1 cellular context compared by ENCODE assay signal in the genomic region with DNA sequence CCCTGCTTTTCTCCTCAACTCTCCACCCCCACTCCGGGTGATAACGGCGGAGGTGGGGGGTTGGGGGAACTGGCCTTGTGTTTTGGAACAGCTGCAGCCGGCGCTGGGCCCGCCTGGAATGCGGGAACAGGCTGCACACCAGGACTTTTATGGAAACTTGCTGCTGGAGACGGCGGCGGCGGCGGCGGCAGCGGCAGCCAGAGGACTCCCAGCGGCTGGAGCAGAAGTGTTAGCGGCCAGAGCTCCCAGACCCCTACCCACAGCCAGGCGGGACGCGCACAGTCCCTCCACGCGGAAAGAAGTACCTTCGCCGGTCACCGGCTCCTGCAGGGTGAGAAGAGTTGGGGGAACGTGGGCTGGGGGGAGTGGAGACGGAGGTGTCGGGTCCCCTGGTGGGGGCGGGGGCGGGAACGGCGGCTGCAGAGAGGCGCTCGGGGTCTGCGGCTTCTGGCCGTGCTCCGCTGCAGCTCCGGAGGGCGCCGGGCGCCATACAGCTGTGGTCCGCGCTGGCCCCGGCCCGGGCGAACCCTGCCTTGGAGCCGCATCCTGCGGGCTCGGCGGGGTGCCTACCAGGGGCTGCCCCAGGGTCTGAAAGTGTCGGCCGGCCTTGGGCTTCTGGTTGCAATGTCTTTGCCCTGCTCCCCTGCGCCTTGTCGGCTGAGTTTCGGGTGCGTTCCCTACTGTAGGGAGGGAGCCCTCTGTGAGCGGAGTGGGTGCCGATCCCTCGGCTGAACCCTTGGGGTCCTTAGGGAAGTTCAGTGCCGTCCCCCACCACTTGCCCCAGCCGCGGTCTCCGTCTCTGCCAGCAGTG.
TF ChIP-seq lines count a peak whose summit lies in the region.

A gene (plus strand): TSS at position 196 of the 811 bp plus-strand sequence. CDS start 27,483 bp downstream, outside the sequence.

TF ChIP-seq in HEK293, 187 proteins besides CTCF, POLR2A, EP300 and RAD21 (continued from another document and continues in another):
- peak; percentile 20; the same call in 1 of the 2 replicates for TF ChIP-seq MZF1 (tag by site-specific recombination; IDR thresholded peaks at IDR 0.05; ENCODE audit: borderline replicate concordance)
- no peak for TF ChIP-seq ZNF146 (tag by site-specific recombination; IDR thresholded peaks at IDR 0.05)
- TF ChIP-seq ZNF530 (tag by site-specific recombination; IDR thresholded peaks at IDR 0.05; ENCODE audit: low read depth): 0 out of 2 replicates have a peak, but pooled peaks have one; percentile 39
- no peak for TF ChIP-seq TCF7L2 (IDR thresholded peaks at IDR 0.05; ENCODE audit: borderline replicate concordance, low read depth, low read length)
- peak; percentile 80 for TF ChIP-seq ZSCAN30 (tag by site-specific recombination; IDR thresholded peaks at IDR 0.05)
- peak; percentile 79 for TF ChIP-seq ZBTB8A (tag by site-specific recombination; IDR thresholded peaks at IDR 0.05)
- TF ChIP-seq, protein P1, sequence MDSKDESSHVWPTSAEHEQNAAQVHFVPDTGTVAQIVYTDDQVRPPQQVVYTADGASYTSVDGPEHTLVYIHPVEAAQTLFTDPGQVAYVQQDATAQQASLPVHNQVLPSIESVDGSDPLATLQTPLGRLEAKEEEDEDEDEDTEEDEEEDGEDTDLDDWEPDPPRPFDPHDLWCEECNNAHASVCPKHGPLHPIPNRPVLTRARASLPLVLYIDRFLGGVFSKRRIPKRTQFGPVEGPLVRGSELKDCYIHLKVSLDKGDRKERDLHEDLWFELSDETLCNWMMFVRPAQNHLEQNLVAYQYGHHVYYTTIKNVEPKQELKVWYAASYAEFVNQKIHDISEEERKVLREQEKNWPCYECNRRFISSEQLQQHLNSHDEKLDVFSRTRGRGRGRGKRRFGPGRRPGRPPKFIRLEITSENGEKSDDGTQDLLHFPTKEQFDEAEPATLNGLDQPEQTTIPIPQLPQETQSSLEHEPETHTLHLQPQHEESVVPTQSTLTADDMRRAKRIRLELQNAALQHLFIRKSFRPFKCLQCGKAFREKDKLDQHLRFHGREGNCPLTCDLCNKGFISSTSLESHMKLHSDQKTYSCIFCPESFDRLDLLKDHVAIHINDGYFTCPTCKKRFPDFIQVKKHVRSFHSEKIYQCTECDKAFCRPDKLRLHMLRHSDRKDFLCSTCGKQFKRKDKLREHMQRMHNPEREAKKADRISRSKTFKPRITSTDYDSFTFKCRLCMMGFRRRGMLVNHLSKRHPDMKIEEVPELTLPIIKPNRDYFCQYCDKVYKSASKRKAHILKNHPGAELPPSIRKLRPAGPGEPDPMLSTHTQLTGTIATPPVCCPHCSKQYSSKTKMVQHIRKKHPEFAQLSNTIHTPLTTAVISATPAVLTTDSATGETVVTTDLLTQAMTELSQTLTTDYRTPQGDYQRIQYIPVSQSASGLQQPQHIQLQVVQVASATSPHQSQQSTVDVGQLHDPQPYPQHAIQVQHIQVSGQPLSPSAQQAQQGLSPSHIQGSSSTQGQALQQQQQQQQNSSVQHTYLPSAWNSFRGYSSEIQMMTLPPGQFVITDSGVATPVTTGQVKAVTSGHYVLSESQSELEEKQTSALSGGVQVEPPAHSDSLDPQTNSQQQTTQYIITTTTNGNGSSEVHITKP (tag by site-specific recombination; IDR thresholded peaks at IDR 0.05): peak; percentile 39
- peak; percentile 51; the same call in 1 of the 2 replicates for TF ChIP-seq ZFP37 (tag by site-specific recombination; IDR thresholded peaks at IDR 0.05)
- TF ChIP-seq, protein P2, sequence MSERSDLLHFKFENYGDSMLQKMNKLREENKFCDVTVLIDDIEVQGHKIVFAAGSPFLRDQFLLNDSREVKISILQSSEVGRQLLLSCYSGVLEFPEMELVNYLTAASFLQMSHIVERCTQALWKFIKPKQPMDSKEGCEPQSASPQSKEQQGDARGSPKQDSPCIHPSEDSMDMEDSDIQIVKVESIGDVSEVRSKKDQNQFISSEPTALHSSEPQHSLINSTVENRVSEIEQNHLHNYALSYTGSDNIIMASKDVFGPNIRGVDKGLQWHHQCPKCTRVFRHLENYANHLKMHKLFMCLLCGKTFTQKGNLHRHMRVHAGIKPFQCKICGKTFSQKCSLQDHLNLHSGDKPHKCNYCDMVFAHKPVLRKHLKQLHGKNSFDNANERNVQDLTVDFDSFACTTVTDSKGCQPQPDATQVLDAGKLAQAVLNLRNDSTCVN (tag by site-specific recombination; optimal IDR thresholded peaks at IDR 0.05): peak; percentile 55
- TF ChIP-seq ZFP69B (tag by site-specific recombination; IDR thresholded peaks at IDR 0.05): peak; percentile 92
- TF ChIP-seq OSR2 (tag by site-specific recombination; IDR thresholded peaks at IDR 0.05): no peak
- TF ChIP-seq, protein P3, sequence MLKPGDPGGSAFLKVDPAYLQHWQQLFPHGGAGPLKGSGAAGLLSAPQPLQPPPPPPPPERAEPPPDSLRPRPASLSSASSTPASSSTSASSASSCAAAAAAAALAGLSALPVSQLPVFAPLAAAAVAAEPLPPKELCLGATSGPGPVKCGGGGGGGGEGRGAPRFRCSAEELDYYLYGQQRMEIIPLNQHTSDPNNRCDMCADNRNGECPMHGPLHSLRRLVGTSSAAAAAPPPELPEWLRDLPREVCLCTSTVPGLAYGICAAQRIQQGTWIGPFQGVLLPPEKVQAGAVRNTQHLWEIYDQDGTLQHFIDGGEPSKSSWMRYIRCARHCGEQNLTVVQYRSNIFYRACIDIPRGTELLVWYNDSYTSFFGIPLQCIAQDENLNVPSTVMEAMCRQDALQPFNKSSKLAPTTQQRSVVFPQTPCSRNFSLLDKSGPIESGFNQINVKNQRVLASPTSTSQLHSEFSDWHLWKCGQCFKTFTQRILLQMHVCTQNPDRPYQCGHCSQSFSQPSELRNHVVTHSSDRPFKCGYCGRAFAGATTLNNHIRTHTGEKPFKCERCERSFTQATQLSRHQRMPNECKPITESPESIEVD (tag by site-specific recombination; IDR thresholded peaks at IDR 0.05): peak; percentile 24; the same call in 1 of the 2 replicates
- peak; percentile 81; the same call in 1 of the 2 replicates for TF ChIP-seq ZNF394 (tag by site-specific recombination; IDR thresholded peaks at IDR 0.05; ENCODE audit: borderline replicate concordance)
- no peak for TF ChIP-seq ZNF747 (tag by site-specific recombination; IDR thresholded peaks at IDR 0.05)
- TF ChIP-seq ZNF157 (tag by site-specific recombination; IDR thresholded peaks at IDR 0.05): no peak
- TF ChIP-seq ZNF350 (tag by site-specific recombination; IDR thresholded peaks at IDR 0.05): no peak
- TF ChIP-seq ZNF2 (tag by site-specific recombination; IDR thresholded peaks at IDR 0.05): peak; percentile 78
- no peak for TF ChIP-seq BCL11A (tag by site-specific recombination; IDR thresholded peaks at IDR 0.05; ENCODE audit: low read depth)
- peak; percentile 50; the same call in 1 of the 2 replicates for TF ChIP-seq ZFHX2 (tag by site-specific recombination; conservative IDR thresholded peaks at IDR 0.05)
- TF ChIP-seq, protein P4, sequence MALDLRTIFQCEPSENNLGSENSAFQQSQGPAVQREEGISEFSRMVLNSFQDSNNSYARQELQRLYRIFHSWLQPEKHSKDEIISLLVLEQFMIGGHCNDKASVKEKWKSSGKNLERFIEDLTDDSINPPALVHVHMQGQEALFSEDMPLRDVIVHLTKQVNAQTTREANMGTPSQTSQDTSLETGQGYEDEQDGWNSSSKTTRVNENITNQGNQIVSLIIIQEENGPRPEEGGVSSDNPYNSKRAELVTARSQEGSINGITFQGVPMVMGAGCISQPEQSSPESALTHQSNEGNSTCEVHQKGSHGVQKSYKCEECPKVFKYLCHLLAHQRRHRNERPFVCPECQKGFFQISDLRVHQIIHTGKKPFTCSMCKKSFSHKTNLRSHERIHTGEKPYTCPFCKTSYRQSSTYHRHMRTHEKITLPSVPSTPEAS (tag by site-specific recombination; IDR thresholded peaks at IDR 0.05): peak; percentile 49; the same call in 1 of the 2 replicates
- no peak for TF ChIP-seq ZNF433 (tag by site-specific recombination; IDR thresholded peaks at IDR 0.05; ENCODE audit: low read depth)
- peak; percentile 99 for TF ChIP-seq ZNF341 (tag by site-specific recombination; IDR thresholded peaks at IDR 0.05; ENCODE audit: low read depth)
- no peak for TF ChIP-seq ZNF610 (tag by site-specific recombination; IDR thresholded peaks at IDR 0.05; ENCODE audit: borderline replicate concordance)
- TF ChIP-seq GLIS1 (tag by site-specific recombination; IDR thresholded peaks at IDR 0.05): peak; percentile 22; the same call in 1 of the 2 replicates
- TF ChIP-seq, protein P5, sequence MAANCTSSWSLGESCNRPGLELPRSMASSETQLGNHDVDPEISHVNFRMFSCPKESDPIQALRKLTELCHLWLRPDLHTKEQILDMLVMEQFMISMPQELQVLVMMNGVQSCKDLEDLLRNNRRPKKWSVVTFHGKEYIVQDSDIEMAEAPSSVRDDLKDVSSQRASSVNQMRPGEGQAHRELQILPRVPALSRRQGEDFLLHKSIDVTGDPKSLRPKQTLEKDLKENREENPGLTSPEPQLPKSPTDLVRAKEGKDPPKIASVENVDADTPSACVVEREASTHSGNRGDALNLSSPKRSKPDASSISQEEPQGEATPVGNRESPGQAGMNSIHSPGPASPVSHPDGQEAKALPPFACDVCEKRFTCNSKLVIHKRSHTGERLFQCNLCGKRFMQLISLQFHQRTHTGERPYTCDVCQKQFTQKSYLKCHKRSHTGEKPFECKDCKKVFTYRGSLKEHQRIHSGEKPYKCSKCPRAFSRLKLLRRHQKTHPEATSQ (tag by site-specific recombination; IDR thresholded peaks at IDR 0.05): no peak
- no peak for TF ChIP-seq ZNF776 (tag by site-specific recombination; IDR thresholded peaks at IDR 0.05; ENCODE audit: borderline replicate concordance)
- TF ChIP-seq ZNF76 (tag by site-specific recombination; IDR thresholded peaks at IDR 0.05; ENCODE audit: borderline replicate concordance, low read depth): peak; percentile 16; the same call in 1 of the 2 replicates
- TF ChIP-seq, protein P6, sequence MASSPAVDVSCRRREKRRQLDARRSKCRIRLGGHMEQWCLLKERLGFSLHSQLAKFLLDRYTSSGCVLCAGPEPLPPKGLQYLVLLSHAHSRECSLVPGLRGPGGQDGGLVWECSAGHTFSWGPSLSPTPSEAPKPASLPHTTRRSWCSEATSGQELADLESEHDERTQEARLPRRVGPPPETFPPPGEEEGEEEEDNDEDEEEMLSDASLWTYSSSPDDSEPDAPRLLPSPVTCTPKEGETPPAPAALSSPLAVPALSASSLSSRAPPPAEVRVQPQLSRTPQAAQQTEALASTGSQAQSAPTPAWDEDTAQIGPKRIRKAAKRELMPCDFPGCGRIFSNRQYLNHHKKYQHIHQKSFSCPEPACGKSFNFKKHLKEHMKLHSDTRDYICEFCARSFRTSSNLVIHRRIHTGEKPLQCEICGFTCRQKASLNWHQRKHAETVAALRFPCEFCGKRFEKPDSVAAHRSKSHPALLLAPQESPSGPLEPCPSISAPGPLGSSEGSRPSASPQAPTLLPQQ (tag by site-specific recombination; IDR thresholded peaks at IDR 0.05): peak; percentile 97
- TF ChIP-seq, protein P7, sequence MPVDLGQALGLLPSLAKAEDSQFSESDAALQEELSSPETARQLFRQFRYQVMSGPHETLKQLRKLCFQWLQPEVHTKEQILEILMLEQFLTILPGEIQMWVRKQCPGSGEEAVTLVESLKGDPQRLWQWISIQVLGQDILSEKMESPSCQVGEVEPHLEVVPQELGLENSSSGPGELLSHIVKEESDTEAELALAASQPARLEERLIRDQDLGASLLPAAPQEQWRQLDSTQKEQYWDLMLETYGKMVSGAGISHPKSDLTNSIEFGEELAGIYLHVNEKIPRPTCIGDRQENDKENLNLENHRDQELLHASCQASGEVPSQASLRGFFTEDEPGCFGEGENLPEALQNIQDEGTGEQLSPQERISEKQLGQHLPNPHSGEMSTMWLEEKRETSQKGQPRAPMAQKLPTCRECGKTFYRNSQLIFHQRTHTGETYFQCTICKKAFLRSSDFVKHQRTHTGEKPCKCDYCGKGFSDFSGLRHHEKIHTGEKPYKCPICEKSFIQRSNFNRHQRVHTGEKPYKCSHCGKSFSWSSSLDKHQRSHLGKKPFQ (tag by site-specific recombination; IDR thresholded peaks at IDR 0.05): 0 out of 2 replicates have a peak, but pooled peaks have one; percentile 20
- TF ChIP-seq, protein P8, sequence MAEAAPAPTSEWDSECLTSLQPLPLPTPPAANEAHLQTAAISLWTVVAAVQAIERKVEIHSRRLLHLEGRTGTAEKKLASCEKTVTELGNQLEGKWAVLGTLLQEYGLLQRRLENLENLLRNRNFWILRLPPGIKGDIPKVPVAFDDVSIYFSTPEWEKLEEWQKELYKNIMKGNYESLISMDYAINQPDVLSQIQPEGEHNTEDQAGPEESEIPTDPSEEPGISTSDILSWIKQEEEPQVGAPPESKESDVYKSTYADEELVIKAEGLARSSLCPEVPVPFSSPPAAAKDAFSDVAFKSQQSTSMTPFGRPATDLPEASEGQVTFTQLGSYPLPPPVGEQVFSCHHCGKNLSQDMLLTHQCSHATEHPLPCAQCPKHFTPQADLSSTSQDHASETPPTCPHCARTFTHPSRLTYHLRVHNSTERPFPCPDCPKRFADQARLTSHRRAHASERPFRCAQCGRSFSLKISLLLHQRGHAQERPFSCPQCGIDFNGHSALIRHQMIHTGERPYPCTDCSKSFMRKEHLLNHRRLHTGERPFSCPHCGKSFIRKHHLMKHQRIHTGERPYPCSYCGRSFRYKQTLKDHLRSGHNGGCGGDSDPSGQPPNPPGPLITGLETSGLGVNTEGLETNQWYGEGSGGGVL (tag by site-specific recombination; IDR thresholded peaks at IDR 0.05): peak; percentile 91
- TF ChIP-seq ZNF335 (tag by site-specific recombination; conservative IDR thresholded peaks at IDR 0.05): peak; percentile 30; the same call in 1 of the 2 replicates
- TF ChIP-seq ZNF324 (tag by site-specific recombination; IDR thresholded peaks at IDR 0.05): 0 out of 2 replicates have a peak, but pooled peaks have one; percentile 39
- peak; percentile 65 for TF ChIP-seq ZIC2 (tag by site-specific recombination; IDR thresholded peaks at IDR 0.05)
- TF ChIP-seq ZNF19 (tag by site-specific recombination; IDR thresholded peaks at IDR 0.05; ENCODE audit: low read depth): no peak
- TF ChIP-seq KLF1 (tag by site-specific recombination; IDR thresholded peaks at IDR 0.05): no peak
- 0 out of 2 replicates have a peak, but pooled peaks have one; percentile 8 for TF ChIP-seq KLF7 (tag by site-specific recombination; IDR thresholded peaks at IDR 0.05; ENCODE audit: borderline replicate concordance)
- TF ChIP-seq ZNF16 (tag by site-specific recombination; IDR thresholded peaks at IDR 0.05; ENCODE audit: low read depth): 0 out of 2 replicates have a peak, but pooled peaks have one; percentile 13
- peak; percentile 66 for TF ChIP-seq SP7 (tag by site-specific recombination; IDR thresholded peaks at IDR 0.05)
